Comparison of ENCODE assay signal across 8 cellular contexts in the genomic region with DNA sequence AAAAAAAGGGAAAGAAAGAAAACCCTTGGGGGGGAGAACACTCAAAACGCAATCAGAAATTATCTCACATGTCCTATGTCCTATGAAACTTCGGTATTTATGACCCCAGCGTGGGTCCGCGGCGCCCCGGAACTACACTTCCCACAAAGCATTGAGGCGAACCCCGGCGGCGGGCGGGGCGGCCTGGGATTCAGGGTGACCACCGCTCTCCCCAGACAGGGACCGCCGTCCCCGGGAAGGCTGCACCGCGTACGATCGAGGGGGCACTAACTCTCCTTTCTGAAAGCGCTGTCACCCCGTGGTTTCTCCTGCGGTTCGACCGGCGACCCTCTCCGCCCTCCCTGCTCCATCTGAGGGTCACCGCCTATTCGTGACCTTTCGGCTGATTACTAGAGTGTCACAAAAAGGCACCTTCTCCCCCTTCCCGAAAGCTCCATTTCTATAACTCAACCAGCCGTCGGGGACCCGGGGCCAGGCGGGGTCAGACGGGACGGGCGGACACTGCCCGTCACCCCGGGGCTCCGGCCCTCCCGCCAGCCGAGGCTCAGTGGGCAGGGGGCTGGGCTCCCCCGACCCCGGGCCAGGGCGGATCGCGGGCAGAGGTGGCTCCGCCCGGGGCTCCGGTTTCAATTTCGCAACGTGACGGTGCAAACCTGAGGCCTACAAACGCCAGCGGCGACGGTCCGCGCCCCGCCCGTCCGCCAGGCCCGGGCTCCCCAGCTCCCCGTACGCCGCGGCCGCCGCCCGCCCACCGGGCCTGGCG. TPM values are rescaled to one million over a fixed set of nuclear protein-coding genes. Genes with fewer than 3 reads are reported as not detected.
DNase-seq lines count a peak whose midpoint lies in the region; FAIRE-seq and TF ChIP-seq lines count a peak whose summit lies in the region.

No MANE protein-coding gene starts in this region.

- peaks cover 4% of the 10 kb centered on the region for H3K4me1 ChIP-seq in astrocyte (ENCODE audit: insufficient read depth, low read length)

- H3K9me3 ChIP-seq in MG63 (no peaks in the 10 kb centered on the region), astrocyte (ENCODE audit: insufficient read depth, low read depth, low read length) (no peaks in the 10 kb centered on the region)

- peaks cover 29% of the 10 kb centered on the region for H3K4me1 Mint-ChIP-seq in T-helper 2 cell treated with Interferon-gamma antibody and Interleukin-4, amounts not matched to agents 5 μg/mL and 100 μg/mL, for 36 hours (ENCODE audit: low read depth)
- H3K4me1 Mint-ChIP-seq in astrocyte (ENCODE audit: low read depth, unreplicated experiment) = peaks cover 12% of the 10 kb centered on the region

- H3K9me3 Mint-ChIP-seq in T-helper 2 cell treated with Interferon-gamma antibody and Interleukin-4, amounts not matched to agents 5 μg/mL and 100 μg/mL, for 36 hours = no peaks in the 10 kb centered on the region
- H3K9me3 Mint-ChIP-seq in astrocyte (ENCODE audit: unreplicated experiment) = peaks cover 3% of the 10 kb centered on the region

- H4K20me1 ChIP-seq in astrocyte (ENCODE audit: insufficient read depth, low read length) = peaks cover 39% of the 10 kb centered on the region

- peaks cover 53% of the 10 kb centered on the region for H3K79me2 ChIP-seq in astrocyte (ENCODE audit: insufficient read depth, low read length)

- H3K4me3 ChIP-seq in GM12865 (ENCODE audit: low read depth, low read length) = peak overlapping the region; percentile 60
- H3K4me3 ChIP-seq in MG63 = peak overlapping the region; percentile 93
- H3K4me3 ChIP-seq in astrocyte (ENCODE audit: insufficient read depth, low read depth, low read length) = peak overlapping the region; percentile 87

- H3K4me3 Mint-ChIP-seq in T-helper 2 cell treated with Interferon-gamma antibody and Interleukin-4, amounts not matched to agents 5 μg/mL and 100 μg/mL, for 36 hours = peak overlapping the region; percentile 79
- H3K4me3 Mint-ChIP-seq in astrocyte (ENCODE audit: unreplicated experiment) = peak overlapping the region; percentile 92

- peak overlapping the region; percentile 76 for H2AFZ ChIP-seq in astrocyte (ENCODE audit: low read depth, low read length)

- DNase-seq in GM12865 (ENCODE audit: low read depth) (peak; percentile 87), HCEC 1CT (peak; percentile 64), MG63 (peak; percentile 79), astrocyte (ENCODE audit: low read depth) (peak; percentile 51), hepatic stellate cell (ENCODE audit: low spot score) (peak; percentile 69), retina (peak; percentile 91), NCI-H1694 (lab: John Stamatoyannopoulos, UW) (no peak)
- peak; percentile 64 for DNase-seq in T-helper 2 cell treated with Interferon-gamma antibody and Interleukin-4, amounts not matched to agents 5 μg/mL and 100 μg/mL, for 36 hours (ENCODE audit: low spot score)

- H3K27ac Mint-ChIP-seq in T-helper 2 cell treated with Interferon-gamma antibody and Interleukin-4, amounts not matched to agents 5 μg/mL and 100 μg/mL, for 36 hours = peak overlapping the region; percentile 77
- peak overlapping the region; percentile 41 for H3K27ac Mint-ChIP-seq in astrocyte (ENCODE audit: unreplicated experiment)

- peaks cover 7% of the 10 kb centered on the region for H3K27me3 Mint-ChIP-seq in T-helper 2 cell treated with Interferon-gamma antibody and Interleukin-4, amounts not matched to agents 5 μg/mL and 100 μg/mL, for 36 hours (ENCODE audit: low read depth)
- H3K27me3 Mint-ChIP-seq in astrocyte (ENCODE audit: low read depth, unreplicated experiment) = peaks cover 4% of the 10 kb centered on the region

- TF ChIP-seq CTCF in GM12865 (IDR thresholded peaks at IDR 0.05; ENCODE audit: insufficient read depth, low read depth, low read length, missing control alignments) (no peak), astrocyte (IDR thresholded peaks at IDR 0.05; ENCODE audit: insufficient read depth, low read depth, low read length) (no peak)

- peak overlapping the region; percentile 78 for H3K27ac ChIP-seq in astrocyte (ENCODE audit: low read depth, low read length)

- FAIRE-seq in astrocyte (lab: Jason Lieb, UNC) = no peak

- peaks cover 8% of the 10 kb centered on the region for H3K36me3 Mint-ChIP-seq in T-helper 2 cell treated with Interferon-gamma antibody and Interleukin-4, amounts not matched to agents 5 μg/mL and 100 μg/mL, for 36 hours (ENCODE audit: low read depth)
- H3K36me3 Mint-ChIP-seq in astrocyte (ENCODE audit: low read depth, unreplicated experiment) = no peaks in the 10 kb centered on the region

- H3K36me3 ChIP-seq in MG63 (peaks cover 28% of the 10 kb centered on the region), astrocyte (ENCODE audit: insufficient read depth, low read length) (no peaks in the 10 kb centered on the region)

- peak overlapping the region; percentile 94 for H3K9ac ChIP-seq in astrocyte (ENCODE audit: low read length)

- H3K27me3 ChIP-seq in MG63 (no peaks in the 10 kb centered on the region), astrocyte (ENCODE audit: insufficient read depth, low read length) (no peaks in the 10 kb centered on the region)

- H3K4me2 ChIP-seq in astrocyte (ENCODE audit: low read length) = peak overlapping the region; percentile 80

RNA-seq across cellular contexts. Expression of gene ECPAS, which starts 1.3 kb away (rescaled TPM):
- 77.5 and 87.8 TPM in 2 replicates for total RNA-seq in MG63 (2014; rRNA removed; shearing (Covaris generic); ENCODE audit: low replicate concordance)
- total RNA-seq in astrocyte = 89.7 and 93.1 TPM in 2 replicates

RNA-seq across cellular contexts. Expression of gene ZNF483, which starts 42.1 kb away (rescaled TPM):
- not detected in 2 replicates for total RNA-seq in MG63 (2014; rRNA removed; shearing (Covaris generic); ENCODE audit: low replicate concordance)
- 1.8 and 2.5 TPM in 2 replicates for total RNA-seq in astrocyte
